ENCODE assay signal across 25 cellular contexts in genomic region chr12:178715-179109, GRCh38. TPM values are rescaled to one million over a fixed set of nuclear protein-coding genes. Genes with fewer than 3 reads are reported as not detected.
DNase-seq lines count a peak whose midpoint lies in the region; ATAC-seq and TF ChIP-seq lines count a peak whose summit lies in the region.
"Had no signal": no experiment of that assay in that cellular context is flagged by ENCODE, and none has a peak within 500 bp of the region (broad histone marks: within the 10 kb centered on the region; RNA-seq: fewer than 3 reads in every experiment).

No MANE protein-coding gene starts in this region.

- H3K23ac ChIP-seq in mesendoderm (ENCODE audit: low read length) = no peak overlapping the region

- peak overlapping the region in 1 of 10 donors; percentile 2 for H3K4me3 ChIP-seq in heart right ventricle
- no peak overlapping the region for H3K4me3 ChIP-seq in mesendoderm (ENCODE audit: low read length)
- H3K4me3 ChIP-seq: adrenal gland, esophagus squamous epithelium, Peyer's patch, SJSA1, testis, vagina had no signal

- no peak for TF ChIP-seq CTCF in heart right ventricle (IDR thresholded peaks at IDR 0.05)

- no peak overlapping the region for H3K4me2 ChIP-seq in mesendoderm (ENCODE audit: low read length)

- H3K18ac ChIP-seq in mesendoderm (ENCODE audit: low read length) = no peak overlapping the region

- DNase-seq in heart right ventricle (no peak), left cardiac atrium (no peak), NCI-H69 (lab: John Stamatoyannopoulos, UW) (peak; percentile 51), mesendoderm (peak; percentile 17), NCI-H2196 (lab: John Stamatoyannopoulos, UW; ENCODE audit: unreplicated experiment) (no peak)
- DNase-seq: activated CD4-positive, CD25-positive, alpha-beta regulatory T cell treated with anti-CD3 and anti-CD28 coated beads, Interleukin-2, amount 50 U/mL, for 72 hours; activated CD8-positive, alpha-beta T cell treated with anti-CD3 and anti-CD28 coated beads, Interleukin-2, amount 10 ng/mL, durations not matched to agents 7 days and 5 days; activated gamma-delta T cell treated with Interleukin-2 at 50 U/mL for 16 hours; activated T-cell treated with anti-CD3 and anti-CD28 coated beads, Interleukin-2, amount 50 U/mL, for 1 hour; adrenal gland; brain microvascular endothelial cell; effector memory CD8-positive, alpha-beta T cell; esophagus squamous epithelium; NCI-H524 treated with DMSO at 0.1 percent for 48 hours; small intestine; testis had no signal

- no peaks in the 10 kb centered on the region for H3K79me1 ChIP-seq in mesendoderm (ENCODE audit: low read length)

- H3K36me3 ChIP-seq in heart right ventricle = no peaks in the 10 kb centered on the region
- H3K36me3 ChIP-seq in mesendoderm (ENCODE audit: control insufficient read depth, insufficient read depth, low read length) = no peaks in the 10 kb centered on the region
- H3K36me3 ChIP-seq: adrenal gland, brain microvascular endothelial cell, esophagus squamous epithelium, Peyer's patch, SJSA1, vagina had no signal

- H3K9ac ChIP-seq in mesendoderm (ENCODE audit: low read length) = no peak overlapping the region

- H2BK15ac ChIP-seq in mesendoderm (replicated peaks; ENCODE audit: low read depth) = no peak overlapping the region

- H3K9me3 ChIP-seq in heart right ventricle = no peaks in the 10 kb centered on the region
- H3K9me3 ChIP-seq: adrenal gland, esophagus squamous epithelium, Peyer's patch, SJSA1, testis, vagina had no signal

- ATAC-seq in heart right ventricle = no peak
- no peak for ATAC-seq in left cardiac atrium
- no peak for ATAC-seq in GM18907 (IDR thresholded peaks at IDR 0.05; ENCODE audit: unreplicated experiment)
- no peak for ATAC-seq in GM18858 (IDR thresholded peaks at IDR 0.05; ENCODE audit: unreplicated experiment)
- ATAC-seq in GM21381 (IDR thresholded peaks at IDR 0.05; ENCODE audit: unreplicated experiment) = no peak
- ATAC-seq: activated CD8-positive, alpha-beta T cell treated with anti-CD3 and anti-CD28 coated beads, Interleukin-2, amount 10 ng/mL, durations not matched to agents 7 days and 5 days; effector memory CD8-positive, alpha-beta T cell; stimulated activated memory B cell treated with anti-CD40 and anti-IgM and Interleukin-4, amounts not matched to agents 10 μg/mL and 1 μg/mL and 100 μg/mL, for 72 hours had no signal

- no peak overlapping the region for H2BK120ac ChIP-seq in mesendoderm (ENCODE audit: low read depth, low read length)

- H3K27ac ChIP-seq in heart right ventricle = peak overlapping the region in 9 of 10 donors; percentile 42 to 84 (median 79)
- no peak overlapping the region for H3K27ac ChIP-seq in mesendoderm (ENCODE audit: low read depth, low read length)
- H3K27ac ChIP-seq: adrenal gland, brain microvascular endothelial cell, esophagus squamous epithelium, Peyer's patch, SJSA1, vagina had no signal

- no peak overlapping the region for H4K5ac ChIP-seq in mesendoderm (ENCODE audit: low read length)

- H4K8ac ChIP-seq in mesendoderm (ENCODE audit: low read depth, low read length) = no peak overlapping the region

- H2AK5ac ChIP-seq in mesendoderm (ENCODE audit: low read length) = no peak overlapping the region

- H3K27me3 ChIP-seq in heart right ventricle (no peaks in the 10 kb centered on the region), mesendoderm (ENCODE audit: insufficient read depth, low read length, poor library complexity) (no peaks in the 10 kb centered on the region)
- H3K27me3 ChIP-seq: brain microvascular endothelial cell, Peyer's patch, testis, vagina had no signal

- H3K4ac ChIP-seq in mesendoderm (ENCODE audit: low read depth, low read length) = no peak overlapping the region

- intact Hi-C loops in heart right ventricle (cut with DNase I) (no loop called here), left cardiac atrium (cut with DNase I) (no loop called here)

- peaks cover 38 to 95% (median 83%) of the 10 kb centered on the region in 9 donors for H3K4me1 ChIP-seq in heart right ventricle
- no peaks in the 10 kb centered on the region for H3K4me1 ChIP-seq in mesendoderm (ENCODE audit: control insufficient read depth, low read depth, low read length)

- no peak overlapping the region for H3K56ac ChIP-seq in mesendoderm (ENCODE audit: low read length)

- WGBS in heart right ventricle, 2 donors = 69 to 72% methylated on average over 5 of the region's 5 CpGs
- no CpG with 5 or more reads among the region's 5 CpGs for WGBS in mesendoderm (ENCODE audit: extremely low coverage, insufficient coverage, low lambda C conversion rate)

- H3K79me2 ChIP-seq in mesendoderm (ENCODE audit: control insufficient read depth, insufficient read depth, low read length) = no peaks in the 10 kb centered on the region

- H2BK5ac ChIP-seq in mesendoderm (ENCODE audit: low read length) = no peak overlapping the region

RNA-seq across cellular contexts. Expression of gene SLC6A12, which starts 35.2 kb away (rescaled TPM):
- total RNA-seq in heart right ventricle (1 to 10 TPM in 5 of 10 donors, under 1 TPM in 5; 0.49 to 1.4 (median 0.98) TPM), left cardiac atrium (under 1 TPM; 0.41 to 0.65 TPM)
- polyA plus RNA-seq in heart right ventricle = under 1 TPM; 0.14 to 0.44 TPM
- polyA plus RNA-seq in mesendoderm (2013, experiment 1 of 2) = 0.15 TPM
- polyA plus RNA-seq in mesendoderm (2013, experiment 2 of 2) = 0.15 TPM
- total RNA-seq: activated CD8-positive, alpha-beta T cell treated with anti-CD3 and anti-CD28 coated beads, Interleukin-2, amount 10 ng/mL, durations not matched to agents 7 days and 5 days; lung microvascular endothelial cell; SJSA1; T-helper 1 cell treated with Interleukin-12 subunit alpha and Interleukin-12 subunit beta and Interleukin-4 antibody, amounts not matched to agents 30 ng/mL and 1 ng/mL, for 36 hours; vagina had no signal

Comparison
In these comparisons a context has a peak if more than half of its experiments do, and no peak if none do; other contexts are left out.
1. DNase-seq: peak in NCI-H69 (single experiment) and mesendoderm (single experiment); none in heart right ventricle (0 of 2), left cardiac atrium (single experiment) and NCI-H2196 (single experiment).